17 cellular contexts compared by ENCODE assay signal in genomic region chr12:52199294-52199920, GRCh38. TPM values are rescaled to one million over a fixed set of nuclear protein-coding genes. Genes with fewer than 3 reads are reported as not detected.
DNase-seq lines count a peak whose midpoint lies in the region; ATAC-seq and TF ChIP-seq lines count a peak whose summit lies in the region.
"Had no signal": no experiment of that assay in that cellular context is flagged by ENCODE, and none has a peak within 500 bp of the region (broad histone marks: within the 10 kb centered on the region; RNA-seq: fewer than 3 reads in every experiment).

No MANE protein-coding gene starts in this region.

- H3K9me3 ChIP-seq in Panc1 (ENCODE audit: control insufficient read depth, insufficient read depth, low read depth, low read length): no peaks in the 10 kb centered on the region
- H3K9me3 ChIP-seq in right atrium auricular region: no peaks in the 10 kb centered on the region
- no peaks in the 10 kb centered on the region for H3K9me3 ChIP-seq in endodermal cell (ENCODE audit: control insufficient read depth, low read length)

- no peak for ATAC-seq in Panc1
- ATAC-seq: CD8-positive, alpha-beta T cell had no signal

- no peak overlapping the region for H3K4me3 ChIP-seq in Panc1 (ENCODE audit: low read depth in 2 of 2, low read length in 2 of 2)
- no peak overlapping the region for H3K4me3 ChIP-seq in right atrium auricular region
- no peak overlapping the region for H3K4me3 ChIP-seq in skin epidermis
- no peak overlapping the region for H3K4me3 ChIP-seq in endodermal cell (ENCODE audit: low read length)

- H3K4me1 Mint-ChIP-seq in endodermal cell: peaks cover 2% of the 10 kb centered on the region

- no peak overlapping the region for H3K27ac Mint-ChIP-seq in endodermal cell
- H3K27ac Mint-ChIP-seq: activated CD4-positive, alpha-beta memory T cell treated with anti-CD3 and anti-CD28 coated beads, Interleukin-2, amount 10 ng/mL, durations not matched to agents 7 days and 5 days; activated T-helper 2 cell treated with anti-CD3 and anti-CD28 coated beads, Interferon-gamma antibody, Interleukin-2, Interleukin-4, amounts not matched to agents 10 μg/mL and 5 μg/mL and 100 μg/mL, durations not matched to agents 14 hours and 24 hours and 36 hours; CD8-positive, alpha-beta T cell had no signal

- TF ChIP-seq CTCF in Panc1 (IDR thresholded peaks at IDR 0.05) (no peak), right atrium auricular region (IDR thresholded peaks at IDR 0.05) (no peak), endodermal cell (conservative IDR thresholded peaks at IDR 0.05) (no peak)

- DNase-seq in NCI-H1417 (lab: John Stamatoyannopoulos, UW) (peak; percentile 10 to 92 (median 80)), Panc1 (ENCODE audit: low read depth, low spot score) (no peak), right atrium auricular region (ENCODE audit: low spot score) (no peak), endodermal cell (no peak), CD1c-positive myeloid dendritic cell (ENCODE audit: extremely low spot score) (no peak), AG20443 (ENCODE audit: low spot score) (no peak)
- DNase-seq: activated CD4-positive, alpha-beta memory T cell treated with anti-CD3 and anti-CD28 coated beads, Interleukin-2, amount 10 ng/mL, durations not matched to agents 7 days and 5 days; CD8-positive, alpha-beta T cell; effector memory CD4-positive, alpha-beta T cell; NCI-H1694; NK-92 treated with Interleukin-12 subunit alpha and Interleukin-12 subunit beta, amount 100 ng/mL, for 24 hours; stimulated activated CD4-positive, alpha-beta T cell treated with anti-CD3 and anti-CD28 coated beads, Interleukin-2, amount 100 ng/mL, for 24 hours; stimulated activated CD8-positive, alpha-beta memory T cell treated with anti-CD3 and anti-CD28 coated beads, Interleukin-4, amount 100 ng/mL, for 48 hours had no signal

- no peaks in the 10 kb centered on the region for H3K36me3 Mint-ChIP-seq in endodermal cell (ENCODE audit: low read depth)
- H3K36me3 Mint-ChIP-seq: CD8-positive, alpha-beta T cell had no signal

- H3K4me3 Mint-ChIP-seq in endodermal cell: no peak overlapping the region
- H3K4me3 Mint-ChIP-seq: activated CD4-positive, alpha-beta memory T cell treated with anti-CD3 and anti-CD28 coated beads, Interleukin-2, amount 10 ng/mL, durations not matched to agents 7 days and 5 days; CD8-positive, alpha-beta T cell had no signal

- H3K27me3 ChIP-seq in Panc1 (ENCODE audit: control insufficient read depth, insufficient read depth, low read length) (no peaks in the 10 kb centered on the region), right atrium auricular region (no peaks in the 10 kb centered on the region), endodermal cell (ENCODE audit: control insufficient read depth, insufficient read depth, low read length, poor library complexity, severe bottlenecking) (no peaks in the 10 kb centered on the region)

- CTCF ChIA-PET in Panc1 (lab: Charles Lee): interaction anchor here (1.0 kb wide), 1 partner anchor 27 kb away, joined by 3 read pairs; no protein-coding TSS in a partner anchor

- in situ Hi-C loops in Panc1 (cut with HindIII; ENCODE audit: low pct_unique_long_range_greater_than_20kb, low sequenced_read_pairs): no loop called here

- H3K36me3 ChIP-seq in Panc1 (ENCODE audit: control insufficient read depth, insufficient read depth, low read length): no peaks in the 10 kb centered on the region
- no peaks in the 10 kb centered on the region for H3K36me3 ChIP-seq in right atrium auricular region
- H3K36me3 ChIP-seq in endodermal cell (ENCODE audit: control insufficient read depth, insufficient read depth, low read length): no peaks in the 10 kb centered on the region

- POLR2A ChIA-PET in Panc1 (lab: Charles Lee): no interaction called here

- H3K4me1 ChIP-seq in Panc1 (ENCODE audit: control insufficient read depth, insufficient read depth, low read length) (peaks cover 62% of the 10 kb centered on the region), right atrium auricular region (peaks cover 0 to 56% of the 10 kb centered on the region in 2 donors), endodermal cell (ENCODE audit: control insufficient read depth, insufficient read depth, low read length) (no peaks in the 10 kb centered on the region)

- H3K27me3 Mint-ChIP-seq in endodermal cell (ENCODE audit: insufficient read depth): no peaks in the 10 kb centered on the region

- BruUV-seq in Panc1 (replicated peaks; lab: Mats Ljungman, UMichigan): no TSS peak

- intact Hi-C loops in Panc1 (cut with micrococcal nuclease; ENCODE audit: unreplicated experiment): no loop called here

- no peaks in the 10 kb centered on the region for H3K9me3 Mint-ChIP-seq in endodermal cell
- H3K9me3 Mint-ChIP-seq: activated CD4-positive, alpha-beta memory T cell treated with anti-CD3 and anti-CD28 coated beads, Interleukin-2, amount 10 ng/mL, durations not matched to agents 7 days and 5 days; activated T-helper 2 cell treated with anti-CD3 and anti-CD28 coated beads, Interferon-gamma antibody, Interleukin-2, Interleukin-4, amounts not matched to agents 10 μg/mL and 5 μg/mL and 100 μg/mL, durations not matched to agents 14 hours and 24 hours and 36 hours; CD8-positive, alpha-beta T cell had no signal

- WGBS in endodermal cell (ENCODE audit: insufficient coverage in 1 of 2, insufficient read length in 1 of 2), 2 experiments: 88 to 94% methylated on average over 6 to 8 of the region's 8 CpGs

- H3K9ac ChIP-seq in endodermal cell (ENCODE audit: extremely low read depth, low read length, poor library complexity, severe bottlenecking): no peak overlapping the region

- H3K27ac ChIP-seq in Panc1 (ENCODE audit: low read length) (peak overlapping the region; percentile 65; the same call in 1 of the 2 replicates), right atrium auricular region (peak overlapping the region; percentile 37 to 39), skin epidermis (peak overlapping the region in 18 of 21 experiments; percentile 4 to 84 (median 71)), endodermal cell (ENCODE audit: low read depth, low read length) (no peak overlapping the region)

RNA-seq across cellular contexts. Expression of gene KRT80, which starts 7.6 kb away (rescaled TPM):
- total RNA-seq in Panc1 (2021; ENCODE audit: unreplicated experiment): 51.5 TPM
- 30.3 TPM for polyA plus RNA-seq in Panc1 (2012; ENCODE audit: insufficient read length)
- 1 to 10 TPM in 1 of 2 donors, under 1 TPM in 1; 0.30 to 1.5 TPM for total RNA-seq in right atrium auricular region
- total RNA-seq in endodermal cell: under 1 TPM; 0.07 to 0.09 TPM
- 0.11 TPM for polyA plus RNA-seq in endodermal cell (2013, experiment 1 of 2)
- polyA plus RNA-seq in endodermal cell (2013, experiment 2 of 2): 0.08 TPM
- total RNA-seq: activated CD4-positive, alpha-beta memory T cell treated with anti-CD3 and anti-CD28 coated beads, Interleukin-2, amount 10 ng/mL, durations not matched to agents 7 days and 5 days; activated T-helper 2 cell treated with anti-CD3 and anti-CD28 coated beads, Interferon-gamma antibody, Interleukin-2, Interleukin-4, amounts not matched to agents 10 μg/mL and 5 μg/mL and 100 μg/mL, durations not matched to agents 14 hours and 24 hours and 36 hours; CD8-positive, alpha-beta T cell; mononuclear cell had no signal

RNA-seq across cellular contexts. Expression of gene KRT7, which starts 33.6 kb away (rescaled TPM):
- total RNA-seq in Panc1 (2021; ENCODE audit: unreplicated experiment) (16.8 TPM), right atrium auricular region (10 to 100 TPM; 14.7 to 58.4 TPM), endodermal cell (1 to 10 TPM in 1 of 2 donors, not detected in 1; 1.5 TPM)
- 19.1 TPM for polyA plus RNA-seq in Panc1 (2012; ENCODE audit: insufficient read length)
- 1.6 TPM for polyA plus RNA-seq in endodermal cell (2013, experiment 1 of 2)
- polyA plus RNA-seq in endodermal cell (2013, experiment 2 of 2): 0.37 TPM
- total RNA-seq: CD8-positive, alpha-beta T cell; mononuclear cell; SK-MEL-5 had no signal

Comparison
In these comparisons a context has a peak if more than half of its experiments do, and no peak if none do; other contexts are left out.
1. DNase-seq: peak in NCI-H1417 (3 of 3); none in Panc1 (single experiment), right atrium auricular region (single experiment), endodermal cell (single experiment), CD1c-positive myeloid dendritic cell (single experiment) and AG20443 (single experiment).
2. RNA of gene KRT80, which starts 7.6 kb away (total RNA-seq): 51.5 TPM in Panc1 (single experiment); 0.30 to 1.5 TPM in right atrium auricular region and 0.07 to 0.09 TPM in endodermal cell; every median in the first group is over 10 times any median in the second.